ENCODE assay signal across 16 cellular contexts in the genomic region with DNA sequence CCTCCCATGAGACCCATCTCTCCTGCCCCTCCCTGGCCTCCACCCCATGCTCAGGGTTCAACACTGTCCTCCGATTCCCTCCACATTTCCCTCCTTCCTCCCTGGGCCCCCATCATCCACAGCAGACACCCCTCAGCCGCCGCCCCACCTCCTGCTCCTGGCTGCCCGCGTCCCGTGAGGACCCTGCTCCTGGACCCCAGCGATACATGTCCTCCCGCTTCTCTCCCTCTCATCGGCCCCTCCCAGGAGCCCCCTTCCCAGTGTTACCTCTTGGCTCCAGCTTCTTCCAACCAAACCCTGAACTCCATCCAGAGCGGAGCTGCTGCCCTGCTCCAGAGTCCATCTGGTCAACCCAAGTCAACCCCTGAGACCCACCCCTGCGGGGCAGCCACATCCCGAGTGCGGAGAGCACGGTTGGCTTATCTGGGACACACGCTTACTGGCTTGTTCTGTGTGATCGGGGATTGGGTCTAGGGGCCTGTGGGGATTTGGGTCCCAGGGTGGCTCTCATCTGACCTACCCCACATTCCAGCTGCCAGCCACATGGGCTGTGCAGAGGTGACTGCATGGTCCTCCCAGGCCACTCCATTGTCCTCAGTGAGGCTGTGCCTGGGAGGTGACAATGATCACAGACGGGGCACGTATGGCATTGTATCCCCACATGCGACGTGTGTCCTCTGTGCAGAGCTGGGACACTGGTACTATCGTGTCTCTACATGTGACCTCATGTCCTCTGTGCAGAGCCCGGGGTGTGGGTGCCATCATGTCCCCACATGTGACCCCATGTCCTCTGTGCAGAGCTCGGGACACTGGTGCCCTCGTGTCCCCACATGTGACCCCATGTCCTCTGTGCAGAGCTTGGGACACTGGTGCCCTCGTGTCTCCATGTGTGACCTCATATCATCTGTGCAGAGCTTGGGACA.
"Had no signal": no experiment of that assay in that cellular context is flagged by ENCODE, and none has a peak within 500 bp of the region (broad histone marks: within the 10 kb centered on the region; RNA-seq: fewer than 3 reads in every experiment).

No MANE protein-coding gene starts in this region.

- H3K4me1 ChIP-seq: adrenal gland, neural progenitor cell, pancreas, vagina had no signal

- H3K9me3 Mint-ChIP-seq: activated T-cell treated with anti-CD3 and anti-CD28 coated beads, Interleukin-2, amount 50 U/mL, for 24 hours; stimulated activated naive CD8-positive, alpha-beta T cell treated with anti-CD3 and anti-CD28 coated beads, Interleukin-15, amount 100 ng/mL, for 72 hours; T-helper 2 cell treated with Interferon-gamma antibody and Interleukin-4, amounts not matched to agents 5 μg/mL and 100 μg/mL, for 36 hours had no signal

- H3K27ac Mint-ChIP-seq: activated T-cell treated with anti-CD3 and anti-CD28 coated beads, Interleukin-2, amount 50 U/mL, for 24 hours; immature natural killer cell; neural progenitor cell; stimulated activated naive CD8-positive, alpha-beta T cell treated with anti-CD3 and anti-CD28 coated beads, Interleukin-15, amount 100 ng/mL, for 72 hours; T-helper 2 cell treated with Interferon-gamma antibody and Interleukin-4, amounts not matched to agents 5 μg/mL and 100 μg/mL, for 36 hours had no signal

- H3K9me3 ChIP-seq: adrenal gland, pancreas, vagina had no signal

- H3K27ac ChIP-seq: adrenal gland, neural progenitor cell, pancreas, skin epidermis, vagina had no signal

- H3K4me1 Mint-ChIP-seq: immature natural killer cell; stimulated activated naive CD8-positive, alpha-beta T cell treated with anti-CD3 and anti-CD28 coated beads, Interleukin-15, amount 100 ng/mL, for 72 hours had no signal

- ATAC-seq: pancreas; stimulated activated naive CD8-positive, alpha-beta T cell treated with anti-CD3 and anti-CD28 coated beads, Interleukin-15, amount 100 ng/mL, for 72 hours had no signal

- H3K27me3 ChIP-seq: adrenal gland, neural progenitor cell, pancreas, vagina had no signal

- H3K36me3 ChIP-seq: adrenal gland, neural progenitor cell, pancreas, vagina had no signal

- H3K36me3 Mint-ChIP-seq: immature natural killer cell, neural progenitor cell had no signal

- H3K4me3 Mint-ChIP-seq: activated T-cell treated with anti-CD3 and anti-CD28 coated beads, Interleukin-2, amount 50 U/mL, for 24 hours; immature natural killer cell; neural progenitor cell; stimulated activated naive CD8-positive, alpha-beta T cell treated with anti-CD3 and anti-CD28 coated beads, Interleukin-15, amount 100 ng/mL, for 72 hours; T-helper 2 cell treated with Interferon-gamma antibody and Interleukin-4, amounts not matched to agents 5 μg/mL and 100 μg/mL, for 36 hours had no signal

- H3K27me3 Mint-ChIP-seq: activated T-cell treated with anti-CD3 and anti-CD28 coated beads, Interleukin-2, amount 50 U/mL, for 24 hours; stimulated activated naive CD8-positive, alpha-beta T cell treated with anti-CD3 and anti-CD28 coated beads, Interleukin-15, amount 100 ng/mL, for 72 hours had no signal

- H3K4me3 ChIP-seq: adrenal gland, neural progenitor cell, pancreas, skin epidermis, vagina had no signal

- DNase-seq: activated effector memory CD4-positive, alpha-beta T cell treated with Interleukin-2 at 50 U/mL for 16 hours; activated naive CD4-positive, alpha-beta T cell treated with anti-CD3 and anti-CD28 coated beads, Interleukin-2, amount 50 U/mL, for 16 hours; central memory CD4-positive, alpha-beta T cell; cortex of kidney; effector CD4-positive, alpha-beta T cell; foreskin melanocyte; immature natural killer cell; retina; stimulated activated naive CD8-positive, alpha-beta T cell treated with anti-CD3 and anti-CD28 coated beads, Interleukin-15, amount 100 ng/mL, for 72 hours had no signal
